Comparison of ENCODE assay signal across 15 cellular contexts in genomic region chr12:85740190-85740589, GRCh38.
DNase-seq lines count a peak whose midpoint lies in the region; TF ChIP-seq lines count a peak whose summit lies in the region.
"Had no signal": no experiment of that assay in that cellular context is flagged by ENCODE, and none has a peak within 500 bp of the region (broad histone marks: within the 10 kb centered on the region; RNA-seq: fewer than 3 reads in every experiment).

No MANE protein-coding gene starts in this region.

- TF ChIP-seq CTCF in AG10803 (conservative IDR thresholded peaks at IDR 0.05; ENCODE audit: low read length), result no peak

- no peak overlapping the region for H3K4me3 ChIP-seq in AG10803 (ENCODE audit: low read length)
- H3K4me3 ChIP-seq: BLaER1 had no signal

- DNase-seq in AG10803 (ENCODE audit: low read depth) (peak; percentile 66), NCI-H2171 treated with DMSO at 0.1 percent for 48 hours (lab: John Stamatoyannopoulos, UW) (peak; percentile 54), dedifferentiated amniotic fluid mesenchymal stem cell (ENCODE audit: extremely low spot score) (peak; percentile 45), left kidney (ENCODE audit: low read depth, low spot score) (peak; percentile 1), NCI-H1436 treated with DMSO at 0.1 percent for 48 hours (lab: John Stamatoyannopoulos, UW) (no peak), NCI-H2029 treated with DMSO at 0.1 percent for 48 hours (lab: John Stamatoyannopoulos, UW) (no peak), DMS153 treated with DMSO at 0.1 percent for 48 hours (lab: John Stamatoyannopoulos, UW; ENCODE audit: unreplicated experiment) (no peak)
- DNase-seq: CD8-positive, alpha-beta T cell; KG1; NCI-H1417 treated with DMSO at 0.1 percent for 48 hours; NCI-H2107; NCI-H345; NCI-H82; PC-3 had no signal

Comparison
In these comparisons a context has a peak if more than half of its experiments do, and no peak if none do; other contexts are left out.
1. DNase-seq: peak in AG10803 (single experiment), NCI-H2171 treated with DMSO at 0.1 percent for 48 hours (single experiment), dedifferentiated amniotic fluid mesenchymal stem cell (single experiment) and left kidney (single experiment); none in NCI-H1436 treated with DMSO at 0.1 percent for 48 hours (single experiment), NCI-H2029 treated with DMSO at 0.1 percent for 48 hours (single experiment) and DMS153 treated with DMSO at 0.1 percent for 48 hours (single experiment).